Comparison of ENCODE assay signal across 8 cellular contexts in the genomic region with DNA sequence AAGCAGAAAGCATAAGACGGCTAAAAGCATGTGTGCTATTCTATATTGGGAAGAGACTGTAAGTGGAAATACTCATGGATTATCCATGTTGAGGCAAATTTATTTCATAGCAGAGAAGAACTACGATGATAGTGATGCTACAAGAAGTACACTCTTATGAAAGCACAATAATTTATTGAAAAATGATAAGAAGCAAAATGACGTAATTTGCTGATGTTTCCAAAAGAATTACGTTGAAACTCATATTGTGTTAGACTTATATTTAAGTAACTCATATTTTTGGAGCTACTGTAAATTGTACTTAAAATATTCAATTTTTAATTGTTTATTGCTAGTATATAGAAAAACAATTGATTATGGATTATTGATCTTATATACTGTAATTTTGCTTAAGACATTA.
"Had no signal": no experiment of that assay in that cellular context is flagged by ENCODE, and none has a peak within 500 bp of the region (broad histone marks: within the 10 kb centered on the region; RNA-seq: fewer than 3 reads in every experiment).

No MANE protein-coding gene starts in this region.

- DNase-seq: H9, HCEC 1CT, HFFc6, IMR-90 had no signal

- H3K4me2 ChIP-seq: GM23338 had no signal

- FAIRE-seq: H1, K562 had no signal

- ATAC-seq: GM23338, K562 had no signal

- H2AFZ ChIP-seq: GM23338 had no signal

- H3K4me3 ChIP-seq: GM23338, K562 had no signal

- H3K27ac ChIP-seq: HL-60 had no signal
